In genomic region chr7:107694395-107694794, GRCh38 we compare ENCODE assay signal across 14 cellular contexts. TPM values are rescaled to one million over a fixed set of nuclear protein-coding genes. Genes with fewer than 3 reads are reported as not detected.
DNase-seq lines count a peak whose midpoint lies in the region; ATAC-seq, FAIRE-seq and TF ChIP-seq lines count a peak whose summit lies in the region.
"Had no signal": no experiment of that assay in that cellular context is flagged by ENCODE, and none has a peak within 500 bp of the region (broad histone marks: within the 10 kb centered on the region; RNA-seq: fewer than 3 reads in every experiment).

No MANE protein-coding gene starts in this region.

- WGBS in mammary epithelial cell (ENCODE audit: low coverage, missing lambda C conversion rate), result 10% methylated on average over 3 of the region's 5 CpGs
- WGBS in transverse colon (ENCODE audit: low coverage in 1 of 2), 2 donors, result 40 to 47% methylated on average over 1 to 5 of the region's 5 CpGs

- TF ChIP-seq CTCF in AG10803 (conservative IDR thresholded peaks at IDR 0.05; ENCODE audit: low read length) (no peak), mammary epithelial cell (conservative IDR thresholded peaks at IDR 0.05 in 1 of 2, IDR thresholded peaks at IDR 0.05 in 1 of 2; ENCODE audit: extremely low read depth in 1 of 2, insufficient read depth in 1 of 2, low read depth in 1 of 2, low read length in 2 of 2) (no peak), keratinocyte (optimal IDR thresholded peaks at IDR 0.05 in 1 of 3, IDR thresholded peaks at IDR 0.05 in 1 of 3, conservative IDR thresholded peaks at IDR 0.05 in 1 of 3; ENCODE audit: extremely low read depth in 1 of 3, insufficient read depth in 2 of 3, low read length in 3 of 3) (no peak), transverse colon (IDR thresholded peaks at IDR 0.05) (no peak), tibial artery (IDR thresholded peaks at IDR 0.05) (no peak)

- intact Hi-C loops in mammary epithelial cell (cut with micrococcal nuclease) (no loop called here), transverse colon (cut with DNase I; ENCODE audit: low total_unique reads) (no loop called here), tibial artery (cut with DNase I; ENCODE audit: low total_unique reads) (no loop called here)

- BruUV-seq in mammary epithelial cell (replicated peaks; lab: Mats Ljungman, UMichigan), result no TSS peak

- in situ Hi-C loops in mammary epithelial cell (cut with MboI; ENCODE audit: low sequenced_read_pairs in 2 of 2) (no loop called here), transverse colon (cut with MboI; ENCODE audit: low pct_ligation_motif_present in 1 of 4, low pct_unique_long_range_greater_than_20kb in 1 of 4, low sequenced_read_pairs in 3 of 4) (no loop called here)

- H3K9ac ChIP-seq in mammary epithelial cell (ENCODE audit: insufficient read depth, low read length), result no peak overlapping the region
- H3K9ac ChIP-seq in keratinocyte (ENCODE audit: control insufficient read depth, extremely low read depth, insufficient read depth, low read length), result no peak overlapping the region

- H3K4me3 ChIP-seq in AG10803 (ENCODE audit: low read length), result no peak overlapping the region
- no peak overlapping the region for H3K4me3 ChIP-seq in mammary epithelial cell (replicated peaks in 1 of 3; ENCODE audit: insufficient read depth in 1 of 3, low read depth in 2 of 3, low read length in 3 of 3)
- no peak overlapping the region for H3K4me3 ChIP-seq in keratinocyte (ENCODE audit: control insufficient read depth in 2 of 3, extremely low read depth in 1 of 3, insufficient read depth in 2 of 3, low read depth in 1 of 3, low read length in 3 of 3)
- no peak overlapping the region for H3K4me3 ChIP-seq in transverse colon
- no peak overlapping the region for H3K4me3 ChIP-seq in tibial artery
- H3K4me3 ChIP-seq: ascending aorta, thoracic aorta had no signal

- no peak overlapping the region for H3K27ac ChIP-seq in mammary epithelial cell (ENCODE audit: insufficient read depth, low read depth, low read length)
- H3K27ac ChIP-seq in keratinocyte (ENCODE audit: control insufficient read depth, insufficient read depth, low read length), result no peak overlapping the region
- no peak overlapping the region for H3K27ac ChIP-seq in transverse colon
- H3K27ac ChIP-seq in tibial artery, result no peak overlapping the region
- H3K27ac ChIP-seq: ascending aorta, thoracic aorta had no signal

- H3K4me2 ChIP-seq in mammary epithelial cell (ENCODE audit: insufficient read depth, low read depth, low read length) (peak overlapping the region; percentile 38), keratinocyte (ENCODE audit: control insufficient read depth, extremely low read depth, insufficient read depth, low read depth, low read length) (no peak overlapping the region)

- no peaks in the 10 kb centered on the region for H3K27me3 ChIP-seq in mammary epithelial cell (ENCODE audit: insufficient read depth, low read length)
- peaks cover 3% of the 10 kb centered on the region for H3K27me3 ChIP-seq in keratinocyte (ENCODE audit: control insufficient read depth, extremely low read depth, insufficient read depth, low read length)
- H3K27me3 ChIP-seq in transverse colon, result no peaks in the 10 kb centered on the region
- H3K27me3 ChIP-seq in tibial artery, result no peaks in the 10 kb centered on the region
- H3K27me3 ChIP-seq: ascending aorta had no signal

- H4K20me1 ChIP-seq in mammary epithelial cell (ENCODE audit: insufficient read depth, low read length), result no peaks in the 10 kb centered on the region
- H4K20me1 ChIP-seq in keratinocyte (ENCODE audit: control insufficient read depth, extremely low read depth, insufficient read depth, low read length), result no peaks in the 10 kb centered on the region

- no peak for ATAC-seq in HG03378 (IDR thresholded peaks at IDR 0.05; ENCODE audit: unreplicated experiment)

- H3K9me1 ChIP-seq in keratinocyte (ENCODE audit: control insufficient read depth, extremely low read depth, insufficient read depth, low read length), result no peaks in the 10 kb centered on the region

- H3K9me3 ChIP-seq in mammary epithelial cell (replicated peaks; ENCODE audit: insufficient read depth, low read length) (no peaks in the 10 kb centered on the region), keratinocyte (ENCODE audit: control insufficient read depth, low read depth, low read length) (no peaks in the 10 kb centered on the region), transverse colon (no peaks in the 10 kb centered on the region), tibial artery (no peaks in the 10 kb centered on the region)
- H3K9me3 ChIP-seq: ascending aorta, thoracic aorta had no signal

- peaks cover 8% of the 10 kb centered on the region for H3K4me1 ChIP-seq in mammary epithelial cell (ENCODE audit: insufficient read depth, low read length)
- no peaks in the 10 kb centered on the region for H3K4me1 ChIP-seq in keratinocyte (ENCODE audit: control insufficient read depth, extremely low read depth, insufficient read depth, low read length)
- no peaks in the 10 kb centered on the region for H3K4me1 ChIP-seq in transverse colon
- peaks cover 0 to 19% (median 4%) of the 10 kb centered on the region in 4 donors for H3K4me1 ChIP-seq in tibial artery

- H3K79me2 ChIP-seq in mammary epithelial cell (ENCODE audit: insufficient read depth, low read length) (no peaks in the 10 kb centered on the region), keratinocyte (ENCODE audit: control insufficient read depth, insufficient read depth, low read length) (no peaks in the 10 kb centered on the region)

- no peaks in the 10 kb centered on the region for H3K36me3 ChIP-seq in mammary epithelial cell (ENCODE audit: insufficient read depth, low read length)
- H3K36me3 ChIP-seq in keratinocyte (ENCODE audit: control insufficient read depth in 2 of 2, extremely low read depth in 1 of 2, insufficient read depth in 2 of 2, low read length in 2 of 2), result no peaks in the 10 kb centered on the region
- H3K36me3 ChIP-seq in transverse colon, result no peaks in the 10 kb centered on the region
- H3K36me3 ChIP-seq in tibial artery, result no peaks in the 10 kb centered on the region
- H3K36me3 ChIP-seq: ascending aorta, thoracic aorta had no signal

- no peak for FAIRE-seq in keratinocyte (lab: Jason Lieb, UNC)

- dilution Hi-C loops in mammary epithelial cell (cut with HindIII; ENCODE audit: low sequenced_read_pairs), result no loop called here
- dilution Hi-C loops in keratinocyte (cut with MboI; ENCODE audit: extremely low pct_ligation_motif_present, low sequenced_read_pairs), result no loop called here

- no peak for TF ChIP-seq POLR2A in transverse colon (IDR thresholded peaks at IDR 0.05)

- DNase-seq in AG10803 (ENCODE audit: low read depth), result peak; percentile 58
- peak; percentile 38 for DNase-seq in NCI-H1694 (lab: John Stamatoyannopoulos, UW)
- DNase-seq in mammary epithelial cell, result peak; percentile 13
- no peak for DNase-seq in keratinocyte (ENCODE audit: low read depth, low spot score)
- DNase-seq in transverse colon, result no peak
- DNase-seq in hepatic stellate cell (ENCODE audit: low spot score), result no peak
- no peak for DNase-seq in tibial artery
- DNase-seq: activated CD4-positive, alpha-beta T cell treated with anti-CD3 and anti-CD28 coated beads, Interleukin-2, amount 50 U/mL, for 48 hours; NCI-H524; stimulated activated CD4-positive, alpha-beta T cell treated with anti-CD3 and anti-CD28 coated beads, Interleukin-12 subunit alpha, Interleukin-12 subunit beta, amount 100 ng/mL, for 4 hours; T1000 had no signal

- CTCF ChIA-PET in mammary epithelial cell (lab: Charles Lee; ENCODE audit: low non-redundant PET), result no interaction called here

- H2AFZ ChIP-seq in mammary epithelial cell (ENCODE audit: low read depth, low read length) (peak overlapping the region; percentile 69), keratinocyte (ENCODE audit: control insufficient read depth, low read length) (peak overlapping the region; percentile 64)

- TF ChIP-seq EP300 in transverse colon (IDR thresholded peaks at IDR 0.05; ENCODE audit: low read depth), result no peak

RNA-seq across cellular contexts. Expression of gene SLC26A4, which starts 33.8 kb away (rescaled TPM):
- total RNA-seq in mammary epithelial cell (under 1 TPM in 1 of 2 donors, not detected in 1; 0.17 TPM), transverse colon (under 1 TPM in 2 of 4 donors, not detected in 2; 0.16 to 0.41 TPM)
- polyA plus RNA-seq in mammary epithelial cell (0.07 TPM), keratinocyte (0.14 to 0.26 TPM (median 0.15 TPM) in 3 replicates)
- polyA minus RNA-seq in mammary epithelial cell (not detected), keratinocyte (0.10 to 0.32 TPM (median 0.16 TPM) in 3 replicates)
- polyA plus RNA-seq in keratinocyte (2011; ENCODE audit: low read depth), result 1.2 TPM
- polyA plus RNA-seq in keratinocyte (2011; cell fraction: cytosol; rRNA removed), result 0.01 and 0.10 TPM in 2 replicates
- 0.28 and 0.35 TPM in 2 replicates for polyA plus RNA-seq in keratinocyte (2011; cell fraction: nucleus; rRNA removed)
- 0.21 and 0.28 TPM in 2 replicates for polyA plus RNA-seq in keratinocyte (2012; ENCODE audit: low replicate concordance)
- polyA minus RNA-seq in keratinocyte (2011; cell fraction: cytosol; rRNA and poly(A)+ RNA removed), result not detected
- polyA minus RNA-seq in keratinocyte (2011; cell fraction: nucleus; rRNA and poly(A)+ RNA removed), result 0.32 and 0.62 TPM in 2 replicates

RNA-seq across cellular contexts. Expression of gene CBLL1, which starts 49.5 kb away (rescaled TPM):
- total RNA-seq in mammary epithelial cell, result 10 to 100 TPM; 26.9 to 37.8 TPM
- 17.9 TPM for polyA plus RNA-seq in mammary epithelial cell
- polyA minus RNA-seq in mammary epithelial cell, result 22.7 TPM
- 9.1 to 27.8 TPM (median 15.3 TPM) in 3 replicates for polyA plus RNA-seq in keratinocyte
- polyA plus RNA-seq in keratinocyte (2011; ENCODE audit: low read depth), result 41.9 TPM
- polyA plus RNA-seq in keratinocyte (2011; cell fraction: cytosol; rRNA removed), result 11.5 and 17.2 TPM in 2 replicates
- 21.6 and 26.2 TPM in 2 replicates for polyA plus RNA-seq in keratinocyte (2011; cell fraction: nucleus; rRNA removed)
- 21.0 and 23.9 TPM in 2 replicates for polyA plus RNA-seq in keratinocyte (2012; ENCODE audit: low replicate concordance)
- 12.7 to 14.5 TPM (median 13.1 TPM) in 3 replicates for polyA minus RNA-seq in keratinocyte
- polyA minus RNA-seq in keratinocyte (2011; cell fraction: cytosol; rRNA and poly(A)+ RNA removed), result 14.6 TPM
- 9.0 and 15.1 TPM in 2 replicates for polyA minus RNA-seq in keratinocyte (2011; cell fraction: nucleus; rRNA and poly(A)+ RNA removed)
- 10 to 100 TPM; 30.6 to 53.9 (median 38.8) TPM for total RNA-seq in transverse colon

Comparison
In these comparisons a context has a peak if more than half of its experiments do, and no peak if none do; other contexts are left out.
1. DNase-seq: peak in AG10803 (single experiment), NCI-H1694 (single experiment) and mammary epithelial cell (single experiment); none in keratinocyte (single experiment), transverse colon (single experiment), hepatic stellate cell (single experiment) and tibial artery (0 of 2).